In the genomic region with DNA sequence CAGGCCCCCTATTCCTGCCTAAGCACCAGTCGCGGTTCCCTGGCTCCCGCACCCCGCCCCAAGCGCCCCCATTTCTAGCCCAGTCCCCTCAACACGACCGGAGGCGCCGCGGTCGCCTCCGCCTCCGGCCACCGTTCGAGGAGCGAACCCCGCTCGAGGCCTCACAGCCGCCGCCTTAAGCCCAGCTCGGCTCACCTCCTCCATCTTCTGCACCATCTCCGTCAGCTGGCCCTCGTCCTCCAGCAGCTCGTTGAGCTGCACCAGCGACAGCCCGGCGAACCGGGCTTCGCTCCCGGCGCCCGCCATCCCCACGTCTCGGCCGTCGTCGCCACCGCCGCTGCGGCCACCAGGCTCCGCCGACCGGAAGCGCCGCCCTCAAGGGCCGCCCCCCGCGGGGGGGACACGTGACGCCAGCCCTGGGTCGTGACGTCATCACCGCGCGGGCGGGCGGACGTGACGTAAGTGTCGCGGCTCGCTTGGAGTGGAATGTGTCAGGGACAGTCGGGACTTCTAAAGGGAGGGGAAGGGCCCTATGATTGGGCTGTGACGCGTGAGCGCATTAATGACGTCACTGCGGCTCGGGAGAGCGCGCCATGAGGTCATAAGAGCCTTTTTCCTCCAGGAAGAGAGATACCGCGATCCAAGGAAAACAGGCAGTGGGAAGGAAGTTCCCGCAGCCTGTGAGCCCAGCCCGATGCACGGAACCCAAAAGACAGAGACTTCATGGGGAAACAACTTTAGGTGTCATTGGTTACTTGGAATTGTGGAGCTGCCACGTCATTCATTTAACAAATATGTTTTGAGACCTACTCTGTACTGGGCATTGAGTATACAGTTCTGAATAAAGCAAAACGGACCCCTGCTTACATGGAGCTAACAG, we compare ENCODE assay signal across 8 cellular contexts. TPM values are rescaled to one million over a fixed set of nuclear protein-coding genes. Genes with fewer than 3 reads are reported as not detected.
A peak's percentile ranks its signal among the peaks of the same experiment; 100 is the strongest.
DNase-seq lines count a peak whose midpoint lies in the region; ATAC-seq, FAIRE-seq and TF ChIP-seq lines count a peak whose summit lies in the region.

A gene with protein sequence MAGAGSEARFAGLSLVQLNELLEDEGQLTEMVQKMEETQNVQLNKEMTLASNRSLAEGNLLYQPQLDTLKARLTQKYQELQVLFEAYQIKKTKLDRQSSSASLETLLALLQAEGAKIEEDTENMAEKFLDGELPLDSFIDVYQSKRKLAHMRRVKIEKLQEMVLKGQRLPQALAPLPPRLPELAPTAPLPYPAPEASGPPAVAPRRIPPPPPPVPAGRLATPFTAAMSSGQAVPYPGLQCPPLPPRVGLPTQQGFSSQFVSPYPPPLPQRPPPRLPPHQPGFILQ (minus strand): TSS at position 368 of the 880 bp plus-strand sequence. CDS start 62 bp downstream, at position 306.

- CTCF ChIA-PET in Caco-2 (lab: Charles Lee): no interaction called here
- CTCF ChIA-PET in activated B cell treated with CpG ODN at 0.5 μM for 24 hours (lab: Charles Lee): interaction anchor here (1.1 to 3.9 kb wide), 5 partner anchors 8 to 50 kb away, joined by 3 to 17 read pairs (median 5); no protein-coding TSS in a partner anchor
- CTCF ChIA-PET in mammary epithelial cell (lab: Charles Lee; ENCODE audit: low non-redundant PET): interaction anchor here (0.6 kb wide), 1 partner anchor 102 kb away, joined by 9 read pairs; no protein-coding TSS in a partner anchor

- peak within 1 kb of the TSS; percentile 79 for H3K4me2 ChIP-seq in mammary epithelial cell (ENCODE audit: insufficient read depth, low read depth, low read length)

- H3K4me3 Mint-ChIP-seq in Caco-2 (ENCODE audit: unreplicated experiment): peak within 1 kb of the TSS; percentile 93
- peak within 1 kb of the TSS; percentile 97 for H3K4me3 Mint-ChIP-seq in activated B cell treated with CpG ODN at 0.5 μM for 24 hours

- FAIRE-seq in small intestine (lab: Jason Lieb, UNC): no peak

- H3K27ac ChIP-seq in mammary epithelial cell (ENCODE audit: insufficient read depth, low read depth, low read length) (peak within 1 kb of the TSS; percentile 99), small intestine (ENCODE audit: low read depth in 1 of 2, low read length in 1 of 2) (peak within 1 kb of the TSS; percentile 74 to 97)

- H2AFZ ChIP-seq in mammary epithelial cell (ENCODE audit: low read depth, low read length): no peak within 1 kb of the TSS

- BruUV-seq in Caco-2 (replicated peaks; lab: Mats Ljungman, UMichigan): TSS peak; percentile 85
- BruUV-seq in mammary epithelial cell (replicated peaks; lab: Mats Ljungman, UMichigan): no TSS peak

- POLR2A ChIA-PET in Caco-2 (lab: Charles Lee) (no interaction called here), activated B cell treated with CpG ODN at 0.5 μM for 24 hours (lab: Charles Lee) (interaction anchor here (0.8 to 6.7 kb wide), 6 partner anchors 8 to 337 kb away, joined by 3 to 99 read pairs (median 27); a partner anchor contains a TSS)

- H3K36me3 Mint-ChIP-seq in Caco-2 (ENCODE audit: insufficient read depth, unreplicated experiment): peaks cover 17% of the 10 kb centered on the region
- H3K36me3 Mint-ChIP-seq in activated B cell treated with CpG ODN at 0.5 μM for 24 hours (ENCODE audit: low read depth): peaks cover 27% of the 10 kb centered on the region

- intact Hi-C loops in Caco-2 (cut with micrococcal nuclease; ENCODE audit: unreplicated experiment) (no loop called here), activated B cell treated with CpG ODN at 0.5 μM for 24 hours (cut with micrococcal nuclease) (loop anchor here (1.0 to 10.0 kb wide), 5 partner anchors 9 to 491 kb away; no protein-coding TSS in a partner anchor), mammary epithelial cell (cut with micrococcal nuclease) (loop anchor here (1.0 to 2.0 kb wide), 3 partner anchors 8 to 33 kb away; no protein-coding TSS in a partner anchor)

- H3K27me3 Mint-ChIP-seq in Caco-2 (ENCODE audit: insufficient read depth, unreplicated experiment) (no peaks in the 10 kb centered on the region), activated B cell treated with CpG ODN at 0.5 μM for 24 hours (no peaks in the 10 kb centered on the region)

- no peaks in the 10 kb centered on the region for H4K20me1 ChIP-seq in mammary epithelial cell (ENCODE audit: insufficient read depth, low read length)

- no peaks in the 10 kb centered on the region for H3K9me3 Mint-ChIP-seq in Caco-2 (ENCODE audit: unreplicated experiment)
- H3K9me3 Mint-ChIP-seq in activated B cell treated with CpG ODN at 0.5 μM for 24 hours: no peaks in the 10 kb centered on the region

- dilution Hi-C loops in mammary epithelial cell (cut with HindIII; ENCODE audit: low sequenced_read_pairs): loop anchor here (5.0 kb wide), 1 partner anchor 69 kb away; no protein-coding TSS in a partner anchor

- ATAC-seq in GM21723 (IDR thresholded peaks at IDR 0.05; ENCODE audit: unreplicated experiment): peak; percentile 55
- peak; percentile 40 for ATAC-seq in activated B cell treated with CpG ODN at 0.5 μM for 24 hours (ENCODE audit: low read depth)
- ATAC-seq in HG02870 (IDR thresholded peaks at IDR 0.05; ENCODE audit: unreplicated experiment): no peak

- H3K9me3 ChIP-seq in Caco-2 (no peaks in the 10 kb centered on the region), mammary epithelial cell (replicated peaks; ENCODE audit: insufficient read depth, low read length) (peaks cover 4% of the 10 kb centered on the region), small intestine (ENCODE audit: control insufficient read depth, low read depth) (no peaks in the 10 kb centered on the region)

- 11% methylated on average over 37 of the region's 78 CpGs for WGBS in mammary epithelial cell (ENCODE audit: low coverage, missing lambda C conversion rate)
- WGBS in small intestine, 3 donors: 6 to 8% (median 7%) methylated on average over 62 to 78 of the region's 78 CpGs

- peaks cover 26% of the 10 kb centered on the region for H3K4me1 ChIP-seq in Caco-2
- peaks cover 56% of the 10 kb centered on the region for H3K4me1 ChIP-seq in mammary epithelial cell (ENCODE audit: insufficient read depth, low read length)
- H3K4me1 ChIP-seq in small intestine (ENCODE audit: control insufficient read depth in 2 of 2, insufficient read depth in 1 of 2, low read depth in 1 of 2, low read length in 1 of 2): peaks cover 4 to 21% of the 10 kb centered on the region in 2 donors

- H3K27ac Mint-ChIP-seq in Caco-2 (ENCODE audit: unreplicated experiment) (peak within 1 kb of the TSS; percentile 95), activated B cell treated with CpG ODN at 0.5 μM for 24 hours (peak within 1 kb of the TSS; percentile 92)

- in situ Hi-C loops in mammary epithelial cell (cut with MboI; ENCODE audit: low sequenced_read_pairs in 2 of 2): loop anchor here in 1 of 2 donors (25.0 kb wide), 1 partner anchor 341 kb away; a partner anchor contains a TSS

- H3K27me3 ChIP-seq in Caco-2 (replicated peaks; ENCODE audit: control insufficient read depth, insufficient read depth, low read length) (no peaks in the 10 kb centered on the region), mammary epithelial cell (ENCODE audit: insufficient read depth, low read length) (no peaks in the 10 kb centered on the region), small intestine (ENCODE audit: control insufficient read depth in 2 of 2, insufficient read depth in 2 of 2, low read length in 2 of 2) (no peaks in the 10 kb centered on the region)

- TF ChIP-seq CTCF in Caco-2 (IDR thresholded peaks at IDR 0.05; ENCODE audit: insufficient read depth in 1 of 2, low read depth in 1 of 2, low read length in 1 of 2, severe bottlenecking in 1 of 2, unreplicated experiment in 1 of 2) (no peak), activated B cell treated with CpG ODN at 0.5 μM for 24 hours (IDR thresholded peaks at IDR 0.05) (no peak), mammary epithelial cell (conservative IDR thresholded peaks at IDR 0.05 in 1 of 2, IDR thresholded peaks at IDR 0.05 in 1 of 2; ENCODE audit: extremely low read depth in 1 of 2, insufficient read depth in 1 of 2, low read depth in 1 of 2, low read length in 2 of 2) (no peak)

- DNase-seq in Caco-2 (peak; percentile 87 to 92), NCI-H1417 (lab: John Stamatoyannopoulos, UW) (peak; percentile 88 to 92 (median 91)), activated B cell treated with CpG ODN at 0.5 μM for 24 hours (peak; percentile 87), mammary epithelial cell (peak; percentile 81), iPS-NIHi7 (ENCODE audit: extremely low spot score) (peak; percentile 86), small intestine (peak; percentile 72)

- peaks cover 14% of the 10 kb centered on the region for H3K4me1 Mint-ChIP-seq in Caco-2 (ENCODE audit: low read depth, unreplicated experiment)
- peaks cover 96% of the 10 kb centered on the region for H3K4me1 Mint-ChIP-seq in activated B cell treated with CpG ODN at 0.5 μM for 24 hours

- peaks cover 53% of the 10 kb centered on the region for H3K79me2 ChIP-seq in mammary epithelial cell (ENCODE audit: insufficient read depth, low read length)

- H3K4me3 ChIP-seq in Caco-2 (ENCODE audit: low read depth, low read length) (peak within 1 kb of the TSS; percentile 66), mammary epithelial cell (replicated peaks in 1 of 3; ENCODE audit: insufficient read depth in 1 of 3, low read depth in 2 of 3, low read length in 3 of 3) (peak within 1 kb of the TSS; percentile 83 to 89 (median 86)), small intestine (ENCODE audit: low read depth in 1 of 2, low read length in 2 of 2) (peak within 1 kb of the TSS; percentile 92 to 96)

- no peaks in the 10 kb centered on the region for H3K36me3 ChIP-seq in Caco-2 (ENCODE audit: control insufficient read depth, insufficient read depth, low read length)
- H3K36me3 ChIP-seq in mammary epithelial cell (ENCODE audit: insufficient read depth, low read length): no peaks in the 10 kb centered on the region
- H3K36me3 ChIP-seq in small intestine (ENCODE audit: control insufficient read depth in 2 of 2, insufficient read depth in 2 of 2, low read length in 2 of 2): no peaks in the 10 kb centered on the region

- H3K9ac ChIP-seq in mammary epithelial cell (ENCODE audit: insufficient read depth, low read length): peak within 1 kb of the TSS; percentile 100

RNA-seq across cellular contexts. Expression of the gene that starts here (rescaled TPM):
- 24.0 and 25.4 TPM in 2 replicates for total RNA-seq in Caco-2 (2022)
- 51.4 and 54.1 TPM in 2 replicates for total RNA-seq in activated B cell treated with CpG ODN at 0.5 μM for 24 hours
- 10 to 100 TPM; 30.8 to 60.7 TPM for total RNA-seq in mammary epithelial cell
- polyA plus RNA-seq in mammary epithelial cell: 56.7 TPM
- 35.7 TPM for polyA minus RNA-seq in mammary epithelial cell
- polyA plus RNA-seq in small intestine: 10 to 100 TPM; 22.8 to 31.4 (median 24.0) TPM
